ENCODE assay signal across 8 cellular contexts in genomic region chr3:186532641-186533072, GRCh38. TPM values are rescaled to one million over a fixed set of nuclear protein-coding genes. Genes with fewer than 3 reads are reported as not detected.
DNase-seq lines count a peak whose midpoint lies in the region; ATAC-seq and TF ChIP-seq lines count a peak whose summit lies in the region.

No MANE protein-coding gene starts in this region.

- H3K9ac ChIP-seq in mesendoderm (ENCODE audit: low read length): no peak overlapping the region

- H3K4me1 ChIP-seq in mesendoderm (ENCODE audit: control insufficient read depth, low read depth, low read length) (peaks cover 2% of the 10 kb centered on the region), tibial nerve (no peaks in the 10 kb centered on the region)

- no peak overlapping the region for H2AK5ac ChIP-seq in mesendoderm (ENCODE audit: low read length)

- H2BK120ac ChIP-seq in mesendoderm (ENCODE audit: low read depth, low read length): no peak overlapping the region

- TF ChIP-seq CTCF in WERI-Rb-1 (IDR thresholded peaks at IDR 0.05; ENCODE audit: low read depth, low read length): no peak
- TF ChIP-seq CTCF in tibial nerve (IDR thresholded peaks at IDR 0.05): no peak

- no peak overlapping the region for H3K23ac ChIP-seq in mesendoderm (ENCODE audit: low read length)

- WGBS in mesendoderm (ENCODE audit: extremely low coverage, insufficient coverage, low lambda C conversion rate): no CpG with 5 or more reads among the region's 1 CpG
- WGBS in tibial nerve, 2 donors: 18 to 40% methylated on average over 1 of the region's 1 CpG

- H2BK15ac ChIP-seq in mesendoderm (replicated peaks; ENCODE audit: low read depth): no peak overlapping the region

- no peaks in the 10 kb centered on the region for H3K79me2 ChIP-seq in mesendoderm (ENCODE audit: control insufficient read depth, insufficient read depth, low read length)

- peak; percentile 36 for DNase-seq in NOMO-1 treated with dmso at 0.1 percent for 144 hours (lab: John Stamatoyannopoulos, UW; ENCODE audit: unreplicated experiment)
- DNase-seq in mesendoderm: peak; percentile 49
- no peak for DNase-seq in NCI-H748 treated with DMSO at 0.1 percent for 48 hours (lab: John Stamatoyannopoulos, UW)
- no peak for DNase-seq in WERI-Rb-1
- no peak for DNase-seq in Right ventricle myocardium inferior (ENCODE audit: missing footprints)
- DNase-seq in tibial nerve (ENCODE audit: low spot score in 2 of 2): no peak

- H4K5ac ChIP-seq in mesendoderm (ENCODE audit: low read length): no peak overlapping the region

- H3K4me2 ChIP-seq in mesendoderm (ENCODE audit: low read length): no peak overlapping the region

- H3K4ac ChIP-seq in mesendoderm (ENCODE audit: low read depth, low read length): no peak overlapping the region

- no peaks in the 10 kb centered on the region for H3K79me1 ChIP-seq in mesendoderm (ENCODE audit: low read length)

- H3K27ac ChIP-seq in mesendoderm (ENCODE audit: low read depth, low read length): no peak overlapping the region
- no peak overlapping the region for H3K27ac ChIP-seq in WERI-Rb-1
- no peak overlapping the region for H3K27ac ChIP-seq in tibial nerve

- no peaks in the 10 kb centered on the region for H3K27me3 ChIP-seq in mesendoderm (ENCODE audit: insufficient read depth, low read length, poor library complexity)
- H3K27me3 ChIP-seq in WERI-Rb-1 (ENCODE audit: insufficient read depth, low read depth, severe bottlenecking): no peaks in the 10 kb centered on the region
- no peaks in the 10 kb centered on the region for H3K27me3 ChIP-seq in tibial nerve

- no peak for TF ChIP-seq POLR2A in tibial nerve (IDR thresholded peaks at IDR 0.05)

- no peak overlapping the region for H3K4me3 ChIP-seq in mesendoderm (ENCODE audit: low read length)
- no peak overlapping the region for H3K4me3 ChIP-seq in WERI-Rb-1 (ENCODE audit: low read depth, low read length)
- no peak overlapping the region for H3K4me3 ChIP-seq in tibial nerve

- no peak overlapping the region for H3K18ac ChIP-seq in mesendoderm (ENCODE audit: low read length)

- no peak overlapping the region for H2BK5ac ChIP-seq in mesendoderm (ENCODE audit: low read length)

- H3K36me3 ChIP-seq in mesendoderm (ENCODE audit: control insufficient read depth, insufficient read depth, low read length) (no peaks in the 10 kb centered on the region), WERI-Rb-1 (no peaks in the 10 kb centered on the region), tibial nerve (peaks cover 0 to 5% (median 0%) of the 10 kb centered on the region in 3 donors)

- ATAC-seq in GM18873 (IDR thresholded peaks at IDR 0.05; ENCODE audit: low FRiP score, unreplicated experiment): peak; percentile 69
- ATAC-seq in HG02763 (IDR thresholded peaks at IDR 0.05; ENCODE audit: unreplicated experiment): peak; percentile 52
- ATAC-seq in Right ventricle myocardium inferior: no peak

- intact Hi-C loops in Right ventricle myocardium inferior (cut with DNase I): no loop called here

- H3K9me3 ChIP-seq in WERI-Rb-1 (ENCODE audit: severe bottlenecking) (no peaks in the 10 kb centered on the region), tibial nerve (no peaks in the 10 kb centered on the region)

- TF ChIP-seq EP300 in tibial nerve (IDR thresholded peaks at IDR 0.05): no peak

- H4K8ac ChIP-seq in mesendoderm (ENCODE audit: low read depth, low read length): no peak overlapping the region

- H3K56ac ChIP-seq in mesendoderm (ENCODE audit: low read length): no peak overlapping the region

RNA-seq across cellular contexts. Expression of gene CRYGS, which starts 11.5 kb away (rescaled TPM):
- 0.28 TPM for polyA plus RNA-seq in mesendoderm (2013, experiment 1 of 2)
- 0.29 TPM for polyA plus RNA-seq in mesendoderm (2013, experiment 2 of 2)
- 1.2 TPM for total RNA-seq in Right ventricle myocardium inferior
- total RNA-seq in tibial nerve: 10 to 100 TPM in 1 of 4 donors, 1 to 10 TPM in 3; 3.0 to 12.2 (median 3.2) TPM

RNA-seq across cellular contexts. Expression of gene TBCCD1, which starts 34.5 kb away (rescaled TPM):
- polyA plus RNA-seq in mesendoderm (2013, experiment 1 of 2): 6.8 TPM
- 7.2 TPM for polyA plus RNA-seq in mesendoderm (2013, experiment 2 of 2)
- total RNA-seq in Right ventricle myocardium inferior (5.3 TPM), tibial nerve (10 to 100 TPM; 10.5 to 17.0 (median 11.4) TPM)

RNA-seq across cellular contexts. Expression of gene DNAJB11, which starts 37.9 kb away (rescaled TPM):
- polyA plus RNA-seq in mesendoderm (2013, experiment 1 of 2): 97.6 TPM
- polyA plus RNA-seq in mesendoderm (2013, experiment 2 of 2): 96.9 TPM
- total RNA-seq in Right ventricle myocardium inferior: 26.5 TPM
- 10 to 100 TPM; 24.3 to 47.5 (median 44.7) TPM for total RNA-seq in tibial nerve

Comparison
In these comparisons a context has a peak if more than half of its experiments do, and no peak if none do; other contexts are left out.
1. DNase-seq: peak in NOMO-1 treated with dmso at 0.1 percent for 144 hours (single experiment) and mesendoderm (single experiment); none in NCI-H748 treated with DMSO at 0.1 percent for 48 hours (single experiment), WERI-Rb-1 (single experiment), Right ventricle myocardium inferior (single experiment) and tibial nerve (0 of 2).